In the genomic region with DNA sequence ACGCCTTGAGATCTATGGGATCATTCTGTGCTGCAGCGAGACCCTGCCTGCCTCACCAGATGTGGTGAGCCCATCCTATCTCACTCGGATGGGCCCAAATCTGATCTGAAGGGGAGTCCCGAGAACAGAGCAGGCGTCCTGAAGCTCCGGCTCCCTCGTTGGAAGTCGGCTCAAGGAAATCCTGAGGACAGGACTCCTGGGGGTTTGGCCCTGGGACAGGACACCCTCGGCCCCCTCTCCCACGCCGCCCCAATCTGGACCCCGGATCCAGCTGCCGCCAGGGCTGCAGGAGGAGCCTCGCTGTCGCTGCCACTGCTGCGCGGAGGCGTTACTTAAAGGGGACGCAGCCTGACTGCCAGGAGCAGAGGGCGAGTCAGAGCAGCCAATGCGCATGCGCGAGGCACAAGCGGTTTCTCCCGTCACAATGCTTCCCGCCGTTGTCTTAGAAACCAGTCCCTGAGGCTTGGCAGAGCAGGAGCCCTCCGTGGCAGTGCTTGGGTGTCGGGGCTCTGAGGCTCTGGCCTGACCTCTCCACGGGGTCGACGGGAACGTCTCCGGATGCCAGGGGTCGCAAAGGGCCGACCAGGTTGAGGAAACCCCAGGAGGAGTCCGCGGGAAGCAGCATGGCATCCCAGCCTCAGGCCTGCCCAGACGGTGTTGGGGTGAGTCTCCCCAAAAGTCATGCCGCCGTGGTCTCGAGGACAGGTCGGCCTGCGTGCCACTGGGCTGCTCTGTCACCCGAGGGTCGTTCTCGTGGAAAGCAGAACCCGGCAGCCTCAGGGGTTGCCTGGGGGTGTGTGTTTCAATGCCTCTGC, we compare ENCODE assay signal across 8 cellular contexts.
DNase-seq lines count a peak whose midpoint lies in the region; ATAC-seq and TF ChIP-seq lines count a peak whose summit lies in the region.

No MANE protein-coding gene starts in this region.

- no peak for ATAC-seq in HG02870 (IDR thresholded peaks at IDR 0.05; ENCODE audit: unreplicated experiment)
- ATAC-seq in HG03097 (IDR thresholded peaks at IDR 0.05; ENCODE audit: low FRiP score, unreplicated experiment): no peak

- no peak overlapping the region for H3K27ac ChIP-seq in ascending aorta

- no peak for TF ChIP-seq CTCF in ascending aorta (IDR thresholded peaks at IDR 0.05)

- no peaks in the 10 kb centered on the region for H3K36me3 ChIP-seq in ascending aorta

- no peaks in the 10 kb centered on the region for H3K4me1 ChIP-seq in ascending aorta

- H3K9me3 ChIP-seq in ascending aorta: no peaks in the 10 kb centered on the region

- intact Hi-C loops in ascending aorta (cut with DNase I): no loop called here

- no peak overlapping the region for H3K4me3 ChIP-seq in ascending aorta

- DNase-seq in DMS53 (lab: John Stamatoyannopoulos, UW) (peak; percentile 92), NCI-H1694 treated with DMSO at 0.1 percent for 48 hours (lab: John Stamatoyannopoulos, UW) (peak; percentile 20), occipital lobe (lab: John Stamatoyannopoulos, UW) (peak; percentile 2), NOMO-1 (lab: John Stamatoyannopoulos, UW; ENCODE audit: unreplicated experiment in 2 of 2) (no peak), ascending aorta (ENCODE audit: low spot score in 2 of 2) (no peak)
- peak; percentile 7 for DNase-seq in activated CD8-positive, alpha-beta memory T cell treated with anti-CD3 and anti-CD28 coated beads, Interleukin-2, amount 50 U/mL, for 24 hours (ENCODE audit: extremely low read depth)

- H3K27me3 ChIP-seq in ascending aorta: no peaks in the 10 kb centered on the region

Comparison
In these comparisons a context has a peak if more than half of its experiments do, and no peak if none do; other contexts are left out.
1. DNase-seq: peak in DMS53 (single experiment), NCI-H1694 treated with DMSO at 0.1 percent for 48 hours (single experiment), activated CD8-positive, alpha-beta memory T cell treated with anti-CD3 and anti-CD28 coated beads, Interleukin-2, amount 50 U/mL, for 24 hours (single experiment) and occipital lobe (single experiment); none in NOMO-1 (0 of 2) and ascending aorta (0 of 2).